Comparison of ENCODE assay signal across 8 cellular contexts in the genomic region with DNA sequence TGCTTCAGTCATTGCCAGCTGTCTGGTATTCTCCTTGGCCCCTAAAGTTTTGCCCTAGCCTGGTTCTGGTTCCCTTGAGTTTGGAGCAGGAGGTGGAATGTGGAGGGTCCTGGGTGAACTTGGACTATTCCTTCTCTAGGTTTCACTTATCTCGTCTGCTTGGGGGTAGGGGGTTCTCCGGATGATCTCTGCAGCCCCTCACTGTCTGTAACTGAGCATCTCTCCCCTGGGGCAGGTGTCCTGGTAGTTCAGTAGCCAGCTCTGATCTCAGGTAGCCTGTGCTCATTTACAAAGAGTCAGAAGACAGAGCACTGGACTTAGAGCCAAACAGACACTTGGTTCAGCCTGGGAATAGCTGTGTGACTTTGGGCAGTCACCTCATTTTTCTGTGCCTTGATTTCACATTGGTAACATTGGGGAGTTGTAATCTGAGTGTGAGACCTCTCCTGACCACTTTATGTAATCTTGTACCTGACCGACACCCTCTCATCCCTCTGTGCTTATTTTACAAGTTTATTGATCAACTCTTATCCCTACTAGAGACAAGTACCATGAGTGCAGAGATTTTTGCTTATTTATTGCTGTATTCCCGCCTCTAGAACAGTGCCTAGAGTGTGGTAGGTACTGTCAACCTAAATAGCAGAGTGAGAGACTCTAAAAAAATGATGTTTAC. TPM values are rescaled to one million over a fixed set of nuclear protein-coding genes. Genes with fewer than 3 reads are reported as not detected.
DNase-seq lines count a peak whose midpoint lies in the region; ATAC-seq and TF ChIP-seq lines count a peak whose summit lies in the region.

No MANE protein-coding gene starts in this region.

- no peak overlapping the region for H3K27ac ChIP-seq in SK-N-MC
- peak overlapping the region; percentile 19 for H3K27ac ChIP-seq in foreskin keratinocyte
- peak overlapping the region; percentile 96 for H3K27ac ChIP-seq in skeletal muscle tissue (ENCODE audit: low read depth, low read length)

- H3K36me3 ChIP-seq in SK-N-MC (ENCODE audit: insufficient read depth, low read length), result no peaks in the 10 kb centered on the region
- no peaks in the 10 kb centered on the region for H3K36me3 ChIP-seq in skeletal muscle tissue (ENCODE audit: control insufficient read depth in 3 of 3, insufficient read depth in 3 of 3, low read length in 3 of 3)

- ATAC-seq in GM21723 (IDR thresholded peaks at IDR 0.05; ENCODE audit: unreplicated experiment) (peak; percentile 4), foreskin keratinocyte (no peak)

- TF ChIP-seq CTCF in foreskin keratinocyte (conservative IDR thresholded peaks at IDR 0.05), result no peak

- H3K4me1 ChIP-seq in foreskin keratinocyte (peaks cover 4% of the 10 kb centered on the region), skeletal muscle tissue (ENCODE audit: control insufficient read depth in 3 of 3, insufficient read depth in 3 of 3, low read length in 3 of 3) (peaks cover 17 to 32% (median 24%) of the 10 kb centered on the region in 3 donors)

- no peaks in the 10 kb centered on the region for H3K27me3 ChIP-seq in foreskin keratinocyte
- H3K27me3 ChIP-seq in skeletal muscle tissue (ENCODE audit: control insufficient read depth in 3 of 3, insufficient read depth in 3 of 3, low read length in 3 of 3), result no peaks in the 10 kb centered on the region

- H3K4me3 ChIP-seq in SK-N-MC (peak overlapping the region; percentile 94), skeletal muscle tissue (ENCODE audit: low read length in 3 of 3) (peak overlapping the region; percentile 92 to 98 (median 96))

- H3K9me3 ChIP-seq in SK-N-MC (ENCODE audit: low read depth, low read length) (no peaks in the 10 kb centered on the region), skeletal muscle tissue (ENCODE audit: control insufficient read depth in 3 of 3, low read length in 3 of 3) (no peaks in the 10 kb centered on the region)

- peak overlapping the region; percentile 88 for H3K9ac ChIP-seq in SK-N-MC (ENCODE audit: insufficient read length)
- H3K9ac ChIP-seq in skeletal muscle tissue (ENCODE audit: low read depth in 1 of 3, low read length in 3 of 3), result peak overlapping the region; percentile 95 to 96 (median 95)

- DNase-seq in SK-N-MC (ENCODE audit: low read depth, low spot score) (no peak), foreskin keratinocyte (no peak), dedifferentiated amniotic fluid mesenchymal stem cell (ENCODE audit: extremely low spot score) (no peak), AG08396 (ENCODE audit: low spot score) (no peak), GOT3 (lab: John Stamatoyannopoulos, UW) (no peak)
- no peak for DNase-seq in activated effector memory CD4-positive, alpha-beta T cell treated with anti-CD3 and anti-CD28 coated beads, Interleukin-2, amount 50 U/mL, for 16 hours

RNA-seq across cellular contexts. Expression of a gene that starts 0.8 kb away (rescaled TPM):
- total RNA-seq in foreskin keratinocyte, result 10.6 and 11.9 TPM in 2 replicates
- 6.1 and 7.3 TPM in 2 replicates for polyA plus RNA-seq in foreskin keratinocyte
- 30.3 TPM for total RNA-seq in skeletal muscle tissue

RNA-seq across cellular contexts. Expression of a gene that starts 31.6 kb away (rescaled TPM):
- total RNA-seq in foreskin keratinocyte (82.0 and 83.0 TPM in 2 replicates), skeletal muscle tissue (20.9 TPM)
- polyA plus RNA-seq in foreskin keratinocyte, result 57.6 and 62.4 TPM in 2 replicates
